In the genomic region with DNA sequence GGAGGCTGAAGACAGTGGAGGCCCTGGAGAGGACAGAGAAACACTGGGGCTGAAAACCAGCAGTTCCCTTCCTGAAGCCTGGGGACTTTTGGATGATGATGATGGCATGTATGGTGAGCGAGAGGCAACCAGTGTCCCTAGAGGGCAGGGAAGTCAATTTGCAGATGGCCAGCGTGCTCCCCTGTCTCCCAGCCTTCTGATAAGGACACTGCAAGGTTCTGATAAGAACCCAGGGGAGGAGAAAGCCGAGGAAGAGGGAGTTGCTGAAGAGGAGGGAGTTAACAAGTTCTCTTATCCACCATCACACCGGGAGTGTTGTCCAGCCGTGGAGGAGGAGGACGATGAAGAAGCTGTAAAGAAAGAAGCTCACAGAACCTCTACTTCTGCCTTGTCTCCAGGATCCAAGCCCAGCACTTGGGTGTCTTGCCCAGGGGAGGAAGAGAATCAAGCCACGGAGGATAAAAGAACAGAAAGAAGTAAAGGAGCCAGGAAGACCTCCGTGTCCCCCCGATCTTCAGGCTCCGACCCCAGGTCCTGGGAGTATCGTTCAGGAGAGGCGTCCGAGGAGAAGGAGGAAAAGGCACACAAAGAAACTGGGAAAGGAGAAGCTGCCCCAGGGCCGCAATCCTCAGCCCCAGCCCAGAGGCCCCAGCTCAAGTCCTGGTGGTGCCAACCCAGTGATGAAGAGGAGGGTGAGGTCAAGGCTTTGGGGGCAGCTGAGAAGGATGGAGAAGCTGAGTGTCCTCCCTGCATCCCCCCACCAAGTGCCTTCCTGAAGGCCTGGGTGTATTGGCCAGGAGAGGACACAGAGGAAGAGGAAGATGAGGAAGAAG, we compare ENCODE assay signal across 6 cellular contexts. TPM values are rescaled to one million over a fixed set of nuclear protein-coding genes. Genes with fewer than 3 reads are reported as not detected.
DNase-seq lines count a peak whose midpoint lies in the region; ATAC-seq and TF ChIP-seq lines count a peak whose summit lies in the region.

No MANE protein-coding gene starts in this region.

- peak overlapping the region; percentile 92 for H2AK5ac ChIP-seq in IMR-90 (ENCODE audit: low read depth, low read length)

- CTCF ChIA-PET in IMR-90 (lab: Yijun Ruan, JAX), result no interaction called here
- CTCF ChIA-PET in mammary epithelial cell (lab: Charles Lee; ENCODE audit: low non-redundant PET), result interaction anchor here (0.6 kb wide), 1 partner anchor 228 kb away, joined by 3 read pairs; the partner anchor contains the start of gene CA11

- H3K27me3 Mint-ChIP-seq in natural killer cell (ENCODE audit: low read depth in 2 of 2), result peaks cover 0 to 13% of the 10 kb centered on the region in 2 donors

- peak overlapping the region; percentile 60; the same call in 1 of the 2 replicates for H2BK20ac ChIP-seq in IMR-90 (ENCODE audit: low read depth, low read length)

- ATAC-seq in IMR-90 (ENCODE audit: low read depth) (no peak), natural killer cell (no peak), GM19397 (IDR thresholded peaks at IDR 0.05; ENCODE audit: unreplicated experiment) (no peak)

- peak overlapping the region; percentile 71 for H3K4me3 ChIP-seq in IMR-90 (ENCODE audit: insufficient read depth, low read depth, low read length)
- H3K4me3 ChIP-seq in mammary epithelial cell (replicated peaks in 1 of 3; ENCODE audit: insufficient read depth in 1 of 3, low read depth in 2 of 3, low read length in 3 of 3), result peak overlapping the region; percentile 67 to 93 (median 89)

- H2BK5ac ChIP-seq in IMR-90 (ENCODE audit: low read depth, low read length, poor library complexity, severe bottlenecking), result peak overlapping the region; percentile 93

- H3K27ac Mint-ChIP-seq in natural killer cell, result peak overlapping the region; percentile 98 to 100

- H3K36me3 Mint-ChIP-seq in natural killer cell, result peaks cover 20% of the 10 kb centered on the region

- H3K4ac ChIP-seq in IMR-90 (ENCODE audit: low read depth, low read length), result peak overlapping the region; percentile 96

- peak overlapping the region; percentile 19; the same call in 1 of the 2 replicates for H4K5ac ChIP-seq in IMR-90 (ENCODE audit: low read depth, low read length)

- H3K4me1 ChIP-seq in IMR-90 (ENCODE audit: control insufficient read depth, insufficient read depth, low read length) (peaks cover 9% of the 10 kb centered on the region), mammary epithelial cell (ENCODE audit: insufficient read depth, low read length) (peaks cover 24% of the 10 kb centered on the region)

- intact Hi-C loops in IMR-90 (cut with micrococcal nuclease), result loop anchor here (2.0 kb wide), 1 partner anchor 91 kb away; the partner anchor contains the start of gene FTL
- intact Hi-C loops in mammary epithelial cell (cut with micrococcal nuclease), result loop anchor here (2.0 kb wide), 1 partner anchor 81 kb away; the partner anchor contains the start of gene BAX
- intact Hi-C loops in natural killer cell (cut with micrococcal nuclease), result loop anchor here (5.0 to 10.0 kb wide), 2 partner anchors 89 to 239 kb away; partner anchors contain the start of gene DBP

- H3K9ac ChIP-seq in IMR-90 (ENCODE audit: low read depth, low read length) (peak overlapping the region; percentile 86), mammary epithelial cell (ENCODE audit: insufficient read depth, low read length) (peak overlapping the region; percentile 99)

- peaks cover 0 to 3% of the 10 kb centered on the region in 2 donors for H3K9me3 Mint-ChIP-seq in natural killer cell

- peak overlapping the region; percentile 99 for H3K4me2 ChIP-seq in IMR-90 (ENCODE audit: low read depth, low read length)
- H3K4me2 ChIP-seq in mammary epithelial cell (ENCODE audit: insufficient read depth, low read depth, low read length), result peak overlapping the region; percentile 93

- POLR2A ChIA-PET in IMR-90 (lab: Charles Lee; ENCODE audit: unreplicated experiment), result interaction anchor here (1.0 kb wide), 1 partner anchor 90 kb away, joined by 3 read pairs; no protein-coding TSS in a partner anchor

- DNase-seq in IMR-90 (no peak), mammary epithelial cell (no peak), natural killer cell (peak; percentile 41), NCI-H345 (lab: John Stamatoyannopoulos, UW) (no peak)
- no peak for DNase-seq in stimulated activated CD4-positive, alpha-beta T cell treated with anti-CD3 and anti-CD28 coated beads, Interleukin-4, amount 100 ng/mL, for 4 hours

- H3K9me1 ChIP-seq in IMR-90 (ENCODE audit: insufficient read depth, low read length), result peaks cover 3% of the 10 kb centered on the region; the same call in 1 of the 2 replicates

- H3K9me3 ChIP-seq in IMR-90 (ENCODE audit: control insufficient read depth, insufficient read depth, low read length), result no peaks in the 10 kb centered on the region
- no peaks in the 10 kb centered on the region for H3K9me3 ChIP-seq in mammary epithelial cell (replicated peaks; ENCODE audit: insufficient read depth, low read length)

- dilution Hi-C loops in IMR-90 (cut with HindIII; ENCODE audit: low sequenced_read_pairs, unreplicated experiment) (no loop called here), mammary epithelial cell (cut with HindIII; ENCODE audit: low sequenced_read_pairs) (no loop called here)

- TF ChIP-seq RAD21 in IMR-90 (IDR thresholded peaks at IDR 0.05; ENCODE audit: low read length), result no peak

- peaks cover 43 to 50% of the 10 kb centered on the region in 2 donors for H3K4me1 Mint-ChIP-seq in natural killer cell

- peak overlapping the region; percentile 67 for H4K91ac ChIP-seq in IMR-90 (ENCODE audit: insufficient read depth, low read depth, low read length)

- H3K18ac ChIP-seq in IMR-90 (ENCODE audit: low read depth, low read length), result peak overlapping the region; percentile 67

- H2AFZ ChIP-seq in IMR-90 (replicated peaks; ENCODE audit: low read length, poor library complexity) (peak overlapping the region; percentile 39), mammary epithelial cell (ENCODE audit: low read depth, low read length) (no peak overlapping the region)

- H3K27me3 ChIP-seq in IMR-90 (ENCODE audit: control insufficient read depth, insufficient read depth, low read length) (no peaks in the 10 kb centered on the region), mammary epithelial cell (ENCODE audit: insufficient read depth, low read length) (no peaks in the 10 kb centered on the region)

- peak overlapping the region; percentile 99 for H3K23ac ChIP-seq in IMR-90 (ENCODE audit: low read depth, low read length)

- H3K56ac ChIP-seq in IMR-90 (ENCODE audit: extremely low read depth, insufficient read depth, low read length), result peak overlapping the region; percentile 98

- TF ChIP-seq POLR2A in IMR-90 (IDR thresholded peaks at IDR 0.05; ENCODE audit: low read depth, low read length), result no peak

- in situ Hi-C loops in IMR-90 (cut with MboI; ENCODE audit: low sequenced_read_pairs) (no loop called here), mammary epithelial cell (cut with MboI; ENCODE audit: low sequenced_read_pairs in 2 of 2) (no loop called here)

- H3K27ac ChIP-seq in IMR-90 (ENCODE audit: insufficient read depth, low read length), result peak overlapping the region; percentile 92
- peak overlapping the region; percentile 99 for H3K27ac ChIP-seq in mammary epithelial cell (ENCODE audit: insufficient read depth, low read depth, low read length)

- peak overlapping the region; percentile 54; the same call in 2 of the 3 replicates for H2BK15ac ChIP-seq in IMR-90 (ENCODE audit: low read depth, low read length)

- H3K4me3 Mint-ChIP-seq in natural killer cell, result peak overlapping the region; percentile 100

- peaks cover 0 to 63% of the 10 kb centered on the region in 2 experiments; a peak in 3 of 4 replicates for H3K79me1 ChIP-seq in IMR-90 (ENCODE audit: low read depth in 1 of 2, low read length in 2 of 2)

- peak overlapping the region; percentile 88 for H2BK120ac ChIP-seq in IMR-90 (ENCODE audit: low read depth, low read length)

- TF ChIP-seq CTCF in IMR-90 (conservative IDR thresholded peaks at IDR 0.05; ENCODE audit: low read depth, low read length), result no peak
- TF ChIP-seq CTCF in mammary epithelial cell (conservative IDR thresholded peaks at IDR 0.05 in 1 of 2, IDR thresholded peaks at IDR 0.05 in 1 of 2; ENCODE audit: extremely low read depth in 1 of 2, insufficient read depth in 1 of 2, low read depth in 1 of 2, low read length in 2 of 2), result no peak
- no peak for TF ChIP-seq CTCF in natural killer cell (IDR thresholded peaks at IDR 0.05)

- H4K8ac ChIP-seq in IMR-90 (ENCODE audit: low read depth in 2 of 2, low read length in 2 of 2), result peak overlapping the region; percentile 46 to 80

- H3K14ac ChIP-seq in IMR-90 (replicated peaks; ENCODE audit: low read depth, low read length), result peak overlapping the region; percentile 92

- peaks cover 62% of the 10 kb centered on the region for H4K20me1 ChIP-seq in IMR-90 (ENCODE audit: insufficient read depth, low read length)
- peaks cover 2% of the 10 kb centered on the region for H4K20me1 ChIP-seq in mammary epithelial cell (ENCODE audit: insufficient read depth, low read length)

- BruUV-seq in IMR-90 (replicated peaks; lab: Mats Ljungman, UMichigan) (TSS peak; percentile 92), mammary epithelial cell (replicated peaks; lab: Mats Ljungman, UMichigan) (no TSS peak)

- H3K79me2 ChIP-seq in mammary epithelial cell (ENCODE audit: insufficient read depth, low read length), result peaks cover 46% of the 10 kb centered on the region

- 76% methylated on average over 7 of the region's 14 CpGs; no CpG with 5 or more reads in 1 of the 2 experiments for WGBS in IMR-90 (ENCODE audit: extremely low coverage in 2 of 2, insufficient read length in 1 of 2), 2 experiments
- 56% methylated on average over 11 of the region's 14 CpGs for WGBS in mammary epithelial cell (ENCODE audit: low coverage, missing lambda C conversion rate)

- peak overlapping the region; percentile 96 for H2AK9ac ChIP-seq in IMR-90 (replicated peaks; ENCODE audit: low read depth, low read length, poor library complexity)

- H3K36me3 ChIP-seq in IMR-90 (ENCODE audit: control insufficient read depth, insufficient read depth, low read length) (peaks cover 40% of the 10 kb centered on the region), mammary epithelial cell (ENCODE audit: insufficient read depth, low read length) (peaks cover 16% of the 10 kb centered on the region)

RNA-seq across cellular contexts. Expression of gene PPP1R15A, which starts 1.5 kb away (rescaled TPM):
- 26.7 and 39.4 TPM in 2 replicates for total RNA-seq in IMR-90 (2012; rRNA removed)
- polyA plus RNA-seq in IMR-90 (2012; rRNA removed), result 87.7 and 104 TPM in 2 replicates
- polyA plus RNA-seq in IMR-90 (2012; cell fraction: cytosol; rRNA removed), result 79.7 and 87.7 TPM in 2 replicates
- 144 and 158 TPM in 2 replicates for polyA plus RNA-seq in IMR-90 (2012; cell fraction: nucleus; rRNA removed; ENCODE audit: low replicate concordance)
- 100 to 1,000 TPM in 1 of 2 donors, 10 to 100 TPM in 1; 28.8 to 200 TPM for total RNA-seq in mammary epithelial cell
- 22.9 TPM for polyA plus RNA-seq in mammary epithelial cell
- polyA minus RNA-seq in mammary epithelial cell, result 25.8 TPM
- total RNA-seq in natural killer cell, result 1,000 to 10,000 TPM in 2 of 3 donors, 100 to 1,000 TPM in 1; 942 to 1,308 (median 1,174) TPM

RNA-seq across cellular contexts. Expression of gene PLEKHA4, which starts 5.3 kb away (rescaled TPM):
- 4.2 and 4.5 TPM in 2 replicates for total RNA-seq in IMR-90 (2012; rRNA removed)
- polyA plus RNA-seq in IMR-90 (2012; rRNA removed), result 14.4 and 17.2 TPM in 2 replicates
- polyA plus RNA-seq in IMR-90 (2012; cell fraction: cytosol; rRNA removed), result 17.5 and 22.0 TPM in 2 replicates
- 28.8 and 60.3 TPM in 2 replicates for polyA plus RNA-seq in IMR-90 (2012; cell fraction: nucleus; rRNA removed; ENCODE audit: low replicate concordance)
- total RNA-seq in mammary epithelial cell, result 10 to 100 TPM; 10.0 to 12.7 TPM
- polyA plus RNA-seq in mammary epithelial cell, result 4.9 TPM
- polyA minus RNA-seq in mammary epithelial cell, result 7.6 TPM
- 1 to 10 TPM; 2.5 to 6.5 (median 5.2) TPM for total RNA-seq in natural killer cell

RNA-seq across cellular contexts. Expression of gene TULP2, which starts 24.9 kb away (rescaled TPM):
- total RNA-seq in IMR-90 (2012; rRNA removed) (under 0.01 TPM in 1 of 2 replicates, not detected in the other), mammary epithelial cell (under 1 TPM in 1 of 2 donors, not detected in 1; 0.17 TPM), natural killer cell (not detected)
- polyA plus RNA-seq in IMR-90 (2012; rRNA removed) (0.20 and 0.26 TPM in 2 replicates), mammary epithelial cell (not detected)
- polyA plus RNA-seq in IMR-90 (2012; cell fraction: cytosol; rRNA removed), result 0.11 and 0.18 TPM in 2 replicates
- 0.11 and 0.15 TPM in 2 replicates for polyA plus RNA-seq in IMR-90 (2012; cell fraction: nucleus; rRNA removed; ENCODE audit: low replicate concordance)
- polyA minus RNA-seq in mammary epithelial cell, result not detected

RNA-seq across cellular contexts. Expression of gene NUCB1, which starts 26.4 kb away (rescaled TPM):
- total RNA-seq in IMR-90 (2012; rRNA removed) (37.3 and 39.2 TPM in 2 replicates), mammary epithelial cell (100 to 1,000 TPM; 132 to 133 TPM), natural killer cell (100 to 1,000 TPM; 163 to 192 (median 171) TPM)
- polyA plus RNA-seq in IMR-90 (2012; rRNA removed) (253 and 261 TPM in 2 replicates), mammary epithelial cell (73.7 TPM)
- 236 and 325 TPM in 2 replicates for polyA plus RNA-seq in IMR-90 (2012; cell fraction: cytosol; rRNA removed)
- polyA plus RNA-seq in IMR-90 (2012; cell fraction: nucleus; rRNA removed; ENCODE audit: low replicate concordance), result 149 and 260 TPM in 2 replicates
- polyA minus RNA-seq in mammary epithelial cell, result 61.7 TPM

RNA-seq across cellular contexts. Expression of gene HSD17B14, which starts 37.4 kb away (rescaled TPM):
- total RNA-seq in IMR-90 (2012; rRNA removed) (0.54 and 0.56 TPM in 2 replicates), mammary epithelial cell (1 to 10 TPM in 1 of 2 donors, not detected in 1; 3.0 TPM), natural killer cell (under 1 TPM in 1 of 3 donors, not detected in 2; 0.75 TPM)
- polyA plus RNA-seq in IMR-90 (2012; rRNA removed) (4.5 and 5.6 TPM in 2 replicates), mammary epithelial cell (0.29 TPM)
- 7.9 TPM in 2 replicates for polyA plus RNA-seq in IMR-90 (2012; cell fraction: cytosol; rRNA removed)
- 14.0 and 14.9 TPM in 2 replicates for polyA plus RNA-seq in IMR-90 (2012; cell fraction: nucleus; rRNA removed; ENCODE audit: low replicate concordance)
- not detected for polyA minus RNA-seq in mammary epithelial cell

Comparison
In these comparisons a context has a peak if more than half of its experiments do, and no peak if none do; other contexts are left out.
1. RNA of gene PPP1R15A, which starts 1.5 kb away (total RNA-seq): 942 to 1,308 TPM in natural killer cell; 28.8 to 200 TPM in mammary epithelial cell and 26.7 to 39.4 TPM in IMR-90; every median in the first group is over 4 times any median in the second.